ENCODE assay signal across 8 cellular contexts in the genomic region with DNA sequence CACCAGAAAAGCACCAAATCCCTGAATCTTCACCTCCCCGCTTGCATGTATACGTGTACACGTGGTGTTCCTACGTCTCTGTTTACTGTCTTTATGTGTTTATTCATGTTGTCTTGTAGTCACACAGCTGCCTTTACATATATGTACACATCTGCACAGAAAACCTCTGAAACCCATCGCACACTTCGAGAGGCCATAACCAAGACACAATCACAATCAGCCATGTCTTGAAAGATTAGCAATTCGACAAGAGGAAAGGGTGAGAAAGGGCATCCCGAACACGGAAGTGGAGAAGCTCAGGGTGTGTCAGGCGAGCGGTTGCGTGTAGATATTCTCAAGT.
A peak's percentile ranks its signal among the peaks of the same experiment; 100 is the strongest.
DNase-seq lines count a peak whose midpoint lies in the region; ATAC-seq, FAIRE-seq and TF ChIP-seq lines count a peak whose summit lies in the region.

No MANE protein-coding gene starts in this region.

- H3K79me2 ChIP-seq in parathyroid adenoma: no peaks in the 10 kb centered on the region

- ATAC-seq in HG03280 (IDR thresholded peaks at IDR 0.05; ENCODE audit: unreplicated experiment) (peak; percentile 27), HG02623 (IDR thresholded peaks at IDR 0.05; ENCODE audit: unreplicated experiment) (no peak), HG02973 (IDR thresholded peaks at IDR 0.05; ENCODE audit: unreplicated experiment) (no peak)

- H3K9me3 Mint-ChIP-seq in Caco-2 (ENCODE audit: unreplicated experiment): no peaks in the 10 kb centered on the region

- H3K27me3 Mint-ChIP-seq in Caco-2 (ENCODE audit: insufficient read depth, unreplicated experiment): no peaks in the 10 kb centered on the region

- H3K36me3 Mint-ChIP-seq in Caco-2 (ENCODE audit: insufficient read depth, unreplicated experiment): peaks cover 7% of the 10 kb centered on the region

- H3K4me3 Mint-ChIP-seq in Caco-2 (ENCODE audit: unreplicated experiment): peak overlapping the region; percentile 17

- peak; percentile 89 for FAIRE-seq in bronchial epithelial cell (lab: Jason Lieb, UNC)

- H3K36me3 ChIP-seq in Caco-2 (ENCODE audit: control insufficient read depth, insufficient read depth, low read length): no peaks in the 10 kb centered on the region
- no peaks in the 10 kb centered on the region for H3K36me3 ChIP-seq in bronchial epithelial cell (ENCODE audit: control insufficient read depth, insufficient read depth, low read length)
- H3K36me3 ChIP-seq in parathyroid adenoma (ENCODE audit: control insufficient read depth, insufficient read depth, low read length): no peaks in the 10 kb centered on the region

- BruUV-seq in Caco-2 (replicated peaks; lab: Mats Ljungman, UMichigan): no TSS peak

- no peak for DNase-seq in Caco-2
- no peak for DNase-seq in bronchial epithelial cell (ENCODE audit: low read depth)
- DNase-seq in epidermal melanocyte (ENCODE audit: insufficient read length, low spot score): no peak
- no peak for DNase-seq in OCI-M2 (lab: John Stamatoyannopoulos, UW; ENCODE audit: unreplicated experiment)

- peaks cover 41% of the 10 kb centered on the region for H3K4me1 ChIP-seq in Caco-2
- peaks cover 11% of the 10 kb centered on the region for H3K4me1 ChIP-seq in parathyroid adenoma

- H3K4me1 Mint-ChIP-seq in Caco-2 (ENCODE audit: low read depth, unreplicated experiment): peaks cover 29% of the 10 kb centered on the region

- H3K27ac ChIP-seq in parathyroid adenoma: no peak overlapping the region

- TF ChIP-seq CTCF in Caco-2 (IDR thresholded peaks at IDR 0.05; ENCODE audit: insufficient read depth in 1 of 2, low read depth in 1 of 2, low read length in 1 of 2, severe bottlenecking in 1 of 2, unreplicated experiment in 1 of 2): no peak
- no peak for TF ChIP-seq CTCF in bronchial epithelial cell (IDR thresholded peaks at IDR 0.05; ENCODE audit: insufficient read depth, low read length, severe bottlenecking)
- TF ChIP-seq CTCF in parathyroid adenoma (IDR thresholded peaks at IDR 0.05): no peak

- peak overlapping the region; percentile 100 for H3K27ac Mint-ChIP-seq in Caco-2 (ENCODE audit: unreplicated experiment)

- intact Hi-C loops in Caco-2 (cut with micrococcal nuclease; ENCODE audit: unreplicated experiment): loop anchor here (1.0 to 5.0 kb wide), 5 partner anchors 27 to 218 kb away; no protein-coding TSS in a partner anchor

- POLR2A ChIA-PET in Caco-2 (lab: Charles Lee): interaction anchor here (1.6 kb wide), 1 partner anchor 158 kb away, joined by 17 read pairs; the partner anchor contains the start of gene PPP1CB

- CTCF ChIA-PET in Caco-2 (lab: Charles Lee): interaction anchor here (0.5 to 3.3 kb wide), 31 partner anchors 8 to 215 kb away, joined by 3 to 40 read pairs (median 4); partner anchors contain the start of gene PPP1CB

- H3K4me3 ChIP-seq in Caco-2 (ENCODE audit: low read depth, low read length): no peak overlapping the region
- no peak overlapping the region for H3K4me3 ChIP-seq in bronchial epithelial cell (ENCODE audit: low read depth, low read length)
- peak overlapping the region; percentile 10 for H3K4me3 ChIP-seq in parathyroid adenoma (ENCODE audit: low read depth, low read length)

- H3K4me2 ChIP-seq in parathyroid adenoma (ENCODE audit: low read length): peak overlapping the region; percentile 54

- no peaks in the 10 kb centered on the region for H3K27me3 ChIP-seq in Caco-2 (replicated peaks; ENCODE audit: control insufficient read depth, insufficient read depth, low read length)
- no peaks in the 10 kb centered on the region for H3K27me3 ChIP-seq in bronchial epithelial cell (ENCODE audit: control insufficient read depth, insufficient read depth, low read length)
- no peaks in the 10 kb centered on the region for H3K27me3 ChIP-seq in parathyroid adenoma (ENCODE audit: control insufficient read depth, insufficient read depth, low read length)

- H3K9me3 ChIP-seq in Caco-2 (peaks cover 4% of the 10 kb centered on the region; the same call in 1 of the 2 replicates), parathyroid adenoma (ENCODE audit: control insufficient read depth, low read length) (no peaks in the 10 kb centered on the region)

- peak overlapping the region; percentile 87 for H2AFZ ChIP-seq in parathyroid adenoma

- H3K9ac ChIP-seq in parathyroid adenoma: no peak overlapping the region
